In the genomic region with DNA sequence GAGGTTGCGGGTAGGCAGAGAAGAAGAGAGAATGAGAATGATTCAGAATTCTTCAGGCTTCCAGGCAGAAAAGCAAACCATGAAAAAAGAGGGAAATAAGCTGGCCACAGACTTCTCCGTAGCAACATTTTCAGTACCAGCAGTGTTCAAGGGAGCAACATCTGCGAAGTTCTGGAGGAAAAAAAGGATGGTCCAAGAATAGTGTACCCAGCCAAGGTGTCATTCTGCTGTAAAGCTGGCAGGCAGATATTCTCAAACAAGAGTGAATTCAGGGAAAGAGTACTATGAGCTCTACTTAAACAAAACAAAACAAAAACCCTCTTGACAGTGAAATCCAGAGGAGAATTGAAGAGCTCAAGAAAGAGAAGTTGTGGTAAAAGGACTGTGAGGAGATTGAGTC, we compare ENCODE assay signal across 15 cellular contexts.
"Had no signal": no experiment of that assay in that cellular context is flagged by ENCODE, and none has a peak within 500 bp of the region (broad histone marks: within the 10 kb centered on the region; RNA-seq: fewer than 3 reads in every experiment).

No MANE protein-coding gene starts in this region.

- DNase-seq: activated CD4-positive, alpha-beta T cell treated with anti-CD3 and anti-CD28 coated beads for 1 hour; activated CD4-positive, alpha-beta T cell treated with anti-CD3 and anti-CD28 coated beads, Interleukin-2, amount 50 U/mL, for 48 hours; activated CD8-positive, alpha-beta memory T cell treated with anti-CD3 and anti-CD28 coated beads, Interleukin-2, amount 10 ng/mL, durations not matched to agents 7 days and 5 days; activated effector memory CD4-positive, alpha-beta T cell treated with anti-CD3 and anti-CD28 coated beads, Interleukin-2, amount 50 U/mL, for 16 hours; activated T-cell treated with anti-CD3 and anti-CD28 coated beads, Interleukin-2, amount 50 U/mL, for 24 hours; dermis blood vessel endothelial cell; left cardiac atrium; natural killer cell; occipital lobe; psoas muscle; sigmoid colon; stimulated activated naive CD8-positive, alpha-beta T cell treated with anti-CD3 and anti-CD28 coated beads, Interleukin-15, Interleukin-2, amounts not matched to agents 100 U/mL and 50 U/mL, for 24 hours; testis; upper lobe of right lung had no signal

- H3K9me3 ChIP-seq: psoas muscle, sigmoid colon, testis, upper lobe of right lung had no signal

- H3K4me3 ChIP-seq: lung, psoas muscle, sigmoid colon, testis, upper lobe of right lung had no signal

- H3K27me3 ChIP-seq: sigmoid colon, testis, upper lobe of right lung had no signal

- H3K27ac ChIP-seq: psoas muscle, sigmoid colon, testis, upper lobe of right lung had no signal

- H3K4me1 ChIP-seq: psoas muscle, sigmoid colon, testis, upper lobe of right lung had no signal

- ATAC-seq: activated CD8-positive, alpha-beta memory T cell treated with anti-CD3 and anti-CD28 coated beads, Interleukin-2, amount 10 ng/mL, durations not matched to agents 7 days and 5 days; left cardiac atrium; natural killer cell; psoas muscle; stimulated activated naive CD8-positive, alpha-beta T cell treated with anti-CD3 and anti-CD28 coated beads, Interleukin-15, Interleukin-2, amounts not matched to agents 100 U/mL and 50 U/mL, for 24 hours; upper lobe of right lung had no signal
